Comparison of ENCODE assay signal across 1 cellular context in genomic region chr11:121292503-121293275, GRCh38.
TF ChIP-seq lines count a peak whose summit lies in the region.

A gene with protein sequence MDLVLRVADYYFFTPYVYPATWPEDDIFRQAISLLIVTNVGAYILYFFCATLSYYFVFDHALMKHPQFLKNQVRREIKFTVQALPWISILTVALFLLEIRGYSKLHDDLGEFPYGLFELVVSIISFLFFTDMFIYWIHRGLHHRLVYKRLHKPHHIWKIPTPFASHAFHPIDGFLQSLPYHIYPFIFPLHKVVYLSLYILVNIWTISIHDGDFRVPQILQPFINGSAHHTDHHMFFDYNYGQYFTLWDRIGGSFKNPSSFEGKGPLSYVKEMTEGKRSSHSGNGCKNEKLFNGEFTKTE (plus strand): TSS chr11:121292771. CDS start chr11:121303376, 10,605 bp downstream.

TF ChIP-seq in GM12878, 131 proteins besides CTCF, POLR2A, EP300 and RAD21 (continued from another document and continues in another):
- TF ChIP-seq, protein P1, sequence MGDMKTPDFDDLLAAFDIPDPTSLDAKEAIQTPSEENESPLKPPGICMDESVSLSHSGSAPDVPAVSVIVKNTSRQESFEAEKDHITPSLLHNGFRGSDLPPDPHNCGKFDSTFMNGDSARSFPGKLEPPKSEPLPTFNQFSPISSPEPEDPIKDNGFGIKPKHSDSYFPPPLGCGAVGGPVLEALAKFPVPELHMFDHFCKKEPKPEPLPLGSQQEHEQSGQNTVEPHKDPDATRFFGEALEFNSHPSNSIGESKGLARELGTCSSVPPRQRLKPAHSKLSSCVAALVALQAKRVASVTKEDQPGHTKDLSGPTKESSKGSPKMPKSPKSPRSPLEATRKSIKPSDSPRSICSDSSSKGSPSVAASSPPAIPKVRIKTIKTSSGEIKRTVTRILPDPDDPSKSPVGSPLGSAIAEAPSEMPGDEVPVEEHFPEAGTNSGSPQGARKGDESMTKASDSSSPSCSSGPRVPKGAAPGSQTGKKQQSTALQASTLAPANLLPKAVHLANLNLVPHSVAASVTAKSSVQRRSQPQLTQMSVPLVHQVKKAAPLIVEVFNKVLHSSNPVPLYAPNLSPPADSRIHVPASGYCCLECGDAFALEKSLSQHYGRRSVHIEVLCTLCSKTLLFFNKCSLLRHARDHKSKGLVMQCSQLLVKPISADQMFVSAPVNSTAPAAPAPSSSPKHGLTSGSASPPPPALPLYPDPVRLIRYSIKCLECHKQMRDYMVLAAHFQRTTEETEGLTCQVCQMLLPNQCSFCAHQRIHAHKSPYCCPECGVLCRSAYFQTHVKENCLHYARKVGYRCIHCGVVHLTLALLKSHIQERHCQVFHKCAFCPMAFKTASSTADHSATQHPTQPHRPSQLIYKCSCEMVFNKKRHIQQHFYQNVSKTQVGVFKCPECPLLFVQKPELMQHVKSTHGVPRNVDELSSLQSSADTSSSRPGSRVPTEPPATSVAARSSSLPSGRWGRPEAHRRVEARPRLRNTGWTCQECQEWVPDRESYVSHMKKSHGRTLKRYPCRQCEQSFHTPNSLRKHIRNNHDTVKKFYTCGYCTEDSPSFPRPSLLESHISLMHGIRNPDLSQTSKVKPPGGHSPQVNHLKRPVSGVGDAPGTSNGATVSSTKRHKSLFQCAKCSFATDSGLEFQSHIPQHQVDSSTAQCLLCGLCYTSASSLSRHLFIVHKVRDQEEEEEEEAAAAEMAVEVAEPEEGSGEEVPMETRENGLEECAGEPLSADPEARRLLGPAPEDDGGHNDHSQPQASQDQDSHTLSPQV (IDR thresholded peaks at IDR 0.05), result no peak
- TF ChIP-seq BCL11A (IDR thresholded peaks at IDR 0.05; ENCODE audit: low read depth, low read length) (0 out of 2 replicates have a peak, but pooled peaks have one; percentile 39), NKRF (conservative IDR thresholded peaks at IDR 0.05) (peak; percentile 17; the same call in 1 of the 2 replicates), CBX3 (IDR thresholded peaks at IDR 0.05; ENCODE audit: borderline replicate concordance, low read depth) (no peak), TCF3 (IDR thresholded peaks at IDR 0.05; ENCODE audit: borderline replicate concordance, insufficient read depth, low read depth, low read length) (peak; percentile 51; the same call in 1 of the 2 replicates), HDGF (IDR thresholded peaks at IDR 0.05) (no peak; the same call in 1 of the 2 replicates), SUZ12 (IDR thresholded peaks at IDR 0.05; ENCODE audit: unreplicated experiment) (no peak), SPI1 (IDR thresholded peaks at IDR 0.05; ENCODE audit: borderline replicate concordance, insufficient read depth, low read depth, low read length) (no peak), IRF5 (IDR thresholded peaks at IDR 0.05; ENCODE audit: borderline replicate concordance) (no peak), IKZF2 (IDR thresholded peaks at IDR 0.05) (peak; percentile 78 to 81; a peak in 3 of 4 replicates), MEF2A (IDR thresholded peaks at IDR 0.05; ENCODE audit: insufficient read depth, low read depth, low read length) (0 out of 2 replicates have a peak, but pooled peaks have one; percentile 4), TCF12 (IDR thresholded peaks at IDR 0.05; ENCODE audit: low read depth, low read length) (peak; percentile 56; the same call in 1 of the 2 replicates), RB1 (IDR thresholded peaks at IDR 0.05; ENCODE audit: borderline replicate concordance) (peak; percentile 35; the same call in 1 of the 2 replicates), TCF7 (IDR thresholded peaks at IDR 0.05; ENCODE audit: borderline replicate concordance) (no peak), SREBF1 (IDR thresholded peaks at IDR 0.05; ENCODE audit: low read length) (no peak), ZZZ3 (IDR thresholded peaks at IDR 0.05; ENCODE audit: control insufficient read depth, insufficient read length, low read depth) (no peak), RAD51 (IDR thresholded peaks at IDR 0.05) (peak; percentile 92), SIX5 (IDR thresholded peaks at IDR 0.05; ENCODE audit: low read depth, low read length, severe bottlenecking) (no peak), CREB1 (IDR thresholded peaks at IDR 0.05; ENCODE audit: low read depth) (peak; percentile 83; the same call in 1 of the 2 replicates), EZH2 (IDR thresholded peaks at IDR 0.05; ENCODE audit: borderline replicate concordance, control insufficient read depth, low read depth, low read length) (no peak), KLF5 (IDR thresholded peaks at IDR 0.05; ENCODE audit: partially characterized antibody) (no peak), SIN3A (IDR thresholded peaks at IDR 0.05; ENCODE audit: low read depth, low read length) (0 out of 2 replicates have a peak, but pooled peaks have one; percentile 50), MYC (IDR thresholded peaks at IDR 0.05; ENCODE audit: insufficient read depth, insufficient read length, insufficient replicate concordance, low read length, severe bottlenecking) (no peak), NFYA (IDR thresholded peaks at IDR 0.05; ENCODE audit: borderline replicate concordance, low read depth, low read length) (no peak), RELA (IDR thresholded peaks at IDR 0.05; ENCODE audit: borderline replicate concordance, partially characterized antibody) (peak; percentile 81), WRNIP1 (IDR thresholded peaks at IDR 0.05; ENCODE audit: borderline replicate concordance, low read depth, low read length) (no peak), PML (IDR thresholded peaks at IDR 0.05; ENCODE audit: low read length) (peak; percentile 93), BRCA1 (IDR thresholded peaks at IDR 0.05; ENCODE audit: low read depth, low read length) (no peak), NFXL1 (IDR thresholded peaks at IDR 0.05; ENCODE audit: borderline replicate concordance) (no peak), ESRRA (IDR thresholded peaks at IDR 0.05; ENCODE audit: low read length) (no peak), ZNF687 (IDR thresholded peaks at IDR 0.05) (peak; percentile 27; the same call in 1 of the 2 replicates), HDAC6 (IDR thresholded peaks at IDR 0.05; ENCODE audit: unreplicated experiment) (no peak), HDAC2 (IDR thresholded peaks at IDR 0.05) (no peak), BMI1 (IDR thresholded peaks at IDR 0.05; ENCODE audit: borderline replicate concordance) (no peak), MYB (IDR thresholded peaks at IDR 0.05; ENCODE audit: borderline replicate concordance, low read depth, low read length) (no peak), TAF1 (IDR thresholded peaks at IDR 0.05; ENCODE audit: borderline replicate concordance, low read depth, low read length) (peak; percentile 81; the same call in 1 of the 2 replicates), RUNX3 (IDR thresholded peaks at IDR 0.05; ENCODE audit: low read length) (peak; percentile 97), ASH2L (IDR thresholded peaks at IDR 0.05; ENCODE audit: borderline replicate concordance, low read depth) (no peak), IKZF1 (conservative IDR thresholded peaks at IDR 0.05) (peak; percentile 66), NBN (IDR thresholded peaks at IDR 0.05) (peak; percentile 57; the same call in 1 of the 2 replicates), KAT2A (conservative IDR thresholded peaks at IDR 0.05; ENCODE audit: control insufficient read depth, low read depth, low read length) (no peak), CREM (IDR thresholded peaks at IDR 0.05; ENCODE audit: low read depth) (peak; percentile 67; the same call in 1 of the 2 replicates), MTA3 (IDR thresholded peaks at IDR 0.05; ENCODE audit: borderline replicate concordance, low read length) (no peak), TBL1XR1 (IDR thresholded peaks at IDR 0.05; ENCODE audit: low read depth, low read length) (no peak; the same call in 1 of the 2 replicates)
- TF ChIP-seq, protein P2, sequence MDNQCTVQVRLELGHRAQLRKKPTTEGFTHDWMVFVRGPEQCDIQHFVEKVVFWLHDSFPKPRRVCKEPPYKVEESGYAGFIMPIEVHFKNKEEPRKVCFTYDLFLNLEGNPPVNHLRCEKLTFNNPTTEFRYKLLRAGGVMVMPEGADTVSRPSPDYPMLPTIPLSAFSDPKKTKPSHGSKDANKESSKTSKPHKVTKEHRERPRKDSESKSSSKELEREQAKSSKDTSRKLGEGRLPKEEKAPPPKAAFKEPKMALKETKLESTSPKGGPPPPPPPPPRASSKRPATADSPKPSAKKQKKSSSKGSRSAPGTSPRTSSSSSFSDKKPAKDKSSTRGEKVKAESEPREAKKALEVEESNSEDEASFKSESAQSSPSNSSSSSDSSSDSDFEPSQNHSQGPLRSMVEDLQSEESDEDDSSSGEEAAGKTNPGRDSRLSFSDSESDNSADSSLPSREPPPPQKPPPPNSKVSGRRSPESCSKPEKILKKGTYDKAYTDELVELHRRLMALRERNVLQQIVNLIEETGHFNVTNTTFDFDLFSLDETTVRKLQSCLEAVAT (IDR thresholded peaks at IDR 0.05), result peak; percentile 94
- TF ChIP-seq, protein P3, sequence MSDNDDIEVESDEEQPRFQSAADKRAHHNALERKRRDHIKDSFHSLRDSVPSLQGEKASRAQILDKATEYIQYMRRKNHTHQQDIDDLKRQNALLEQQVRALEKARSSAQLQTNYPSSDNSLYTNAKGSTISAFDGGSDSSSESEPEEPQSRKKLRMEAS (IDR thresholded peaks at IDR 0.05; ENCODE audit: low read depth, low read length), result peak; percentile 96
- TF ChIP-seq, protein P4, sequence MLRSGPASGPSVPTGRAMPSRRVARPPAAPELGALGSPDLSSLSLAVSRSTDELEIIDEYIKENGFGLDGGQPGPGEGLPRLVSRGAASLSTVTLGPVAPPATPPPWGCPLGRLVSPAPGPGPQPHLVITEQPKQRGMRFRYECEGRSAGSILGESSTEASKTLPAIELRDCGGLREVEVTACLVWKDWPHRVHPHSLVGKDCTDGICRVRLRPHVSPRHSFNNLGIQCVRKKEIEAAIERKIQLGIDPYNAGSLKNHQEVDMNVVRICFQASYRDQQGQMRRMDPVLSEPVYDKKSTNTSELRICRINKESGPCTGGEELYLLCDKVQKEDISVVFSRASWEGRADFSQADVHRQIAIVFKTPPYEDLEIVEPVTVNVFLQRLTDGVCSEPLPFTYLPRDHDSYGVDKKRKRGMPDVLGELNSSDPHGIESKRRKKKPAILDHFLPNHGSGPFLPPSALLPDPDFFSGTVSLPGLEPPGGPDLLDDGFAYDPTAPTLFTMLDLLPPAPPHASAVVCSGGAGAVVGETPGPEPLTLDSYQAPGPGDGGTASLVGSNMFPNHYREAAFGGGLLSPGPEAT (IDR thresholded peaks at IDR 0.05; ENCODE audit: low read depth), result no peak; the same call in 1 of the 2 replicates
- TF ChIP-seq, protein P5, sequence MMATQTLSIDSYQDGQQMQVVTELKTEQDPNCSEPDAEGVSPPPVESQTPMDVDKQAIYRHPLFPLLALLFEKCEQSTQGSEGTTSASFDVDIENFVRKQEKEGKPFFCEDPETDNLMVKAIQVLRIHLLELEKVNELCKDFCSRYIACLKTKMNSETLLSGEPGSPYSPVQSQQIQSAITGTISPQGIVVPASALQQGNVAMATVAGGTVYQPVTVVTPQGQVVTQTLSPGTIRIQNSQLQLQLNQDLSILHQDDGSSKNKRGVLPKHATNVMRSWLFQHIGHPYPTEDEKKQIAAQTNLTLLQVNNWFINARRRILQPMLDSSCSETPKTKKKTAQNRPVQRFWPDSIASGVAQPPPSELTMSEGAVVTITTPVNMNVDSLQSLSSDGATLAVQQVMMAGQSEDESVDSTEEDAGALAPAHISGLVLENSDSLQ (IDR thresholded peaks at IDR 0.05), result peak; percentile 68
